Comparison of ENCODE assay signal across 1 cellular context in the genomic region with DNA sequence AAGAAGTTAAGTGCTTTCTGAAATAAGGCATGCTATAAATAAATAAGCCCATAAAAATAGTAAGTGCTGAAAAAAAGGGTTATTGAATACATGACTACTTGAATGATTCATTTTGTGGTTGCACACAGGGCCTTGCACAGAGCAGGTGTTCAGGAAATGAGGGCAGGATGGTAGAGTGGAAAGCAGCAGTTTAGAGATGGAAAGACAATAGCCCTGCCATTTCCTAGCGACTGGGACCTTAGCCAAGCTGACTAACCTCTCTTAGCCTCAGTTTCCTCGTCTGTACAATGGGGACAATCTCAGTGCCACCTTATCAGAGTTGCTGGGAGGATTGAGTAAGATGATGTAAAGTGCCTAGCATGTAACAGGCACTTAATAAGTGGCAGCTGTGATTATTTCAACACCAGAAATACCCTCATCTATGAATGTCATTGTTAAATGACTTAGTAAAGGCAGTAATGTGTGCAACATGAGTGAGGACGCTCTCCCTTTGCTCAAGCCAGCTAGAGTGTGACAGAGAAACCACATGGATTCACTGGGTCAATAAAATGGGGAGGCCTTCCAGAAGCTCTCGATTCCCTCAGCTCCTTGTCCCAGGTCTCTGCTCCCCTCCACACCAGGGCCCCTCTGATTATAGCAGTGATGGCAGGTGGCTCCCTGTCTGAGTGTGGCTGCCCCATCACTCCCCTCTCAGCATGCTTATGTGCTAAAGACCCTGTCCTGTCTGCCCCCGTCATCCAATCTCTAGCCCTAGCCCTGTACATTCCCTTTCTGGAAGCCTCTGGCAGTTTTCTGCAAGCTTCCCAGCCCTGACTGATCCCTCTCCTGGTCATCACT.
TF ChIP-seq lines count a peak whose summit lies in the region.

No MANE protein-coding gene starts in this region.

TF ChIP-seq in endothelial cell of umbilical vein, 7 proteins besides CTCF, POLR2A, EP300 and RAD21 (continued from another document):
- peak; percentile 87 for TF ChIP-seq GATA2 (IDR thresholded peaks at IDR 0.05; ENCODE audit: insufficient read depth, insufficient read length, low read depth, low read length)
- TF ChIP-seq JUN (IDR thresholded peaks at IDR 0.05; ENCODE audit: borderline replicate concordance, insufficient read depth, insufficient read length, low read depth) = peak; percentile 92
- TF ChIP-seq FOS (IDR thresholded peaks at IDR 0.05; ENCODE audit: borderline replicate concordance, insufficient read depth, low read length) = peak; percentile 99
